ENCODE assay signal across 10 cellular contexts in the genomic region with DNA sequence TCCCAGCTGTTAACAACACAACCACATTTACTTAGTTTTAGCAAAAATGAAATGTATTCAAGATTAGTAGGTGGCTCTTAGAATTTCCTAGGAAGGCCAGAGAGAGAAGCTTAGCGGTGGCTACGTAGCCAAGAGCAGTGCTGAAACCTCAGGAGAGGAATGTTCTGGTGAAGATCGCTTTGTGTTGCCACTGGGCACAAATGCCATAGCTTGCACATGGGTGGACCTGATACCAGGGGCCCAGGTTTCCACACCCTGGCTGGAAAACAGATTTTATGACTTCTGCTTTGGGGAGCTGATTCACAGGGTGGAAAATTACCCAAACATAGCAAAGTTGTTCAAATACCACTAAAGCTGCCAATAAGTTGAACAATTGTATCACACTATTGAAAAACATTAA.
"Had no signal": no experiment of that assay in that cellular context is flagged by ENCODE, and none has a peak within 500 bp of the region (broad histone marks: within the 10 kb centered on the region; RNA-seq: fewer than 3 reads in every experiment).

No MANE protein-coding gene starts in this region.

- H3K9me3 ChIP-seq: esophagus squamous epithelium, stomach had no signal

- H3K4me1 ChIP-seq: esophagus squamous epithelium had no signal

- H3K27me3 ChIP-seq: esophagus squamous epithelium, stomach had no signal

- DNase-seq: activated CD8-positive, alpha-beta memory T cell treated with anti-CD3 and anti-CD28 coated beads, Interleukin-2, amount 10 ng/mL, durations not matched to agents 7 days and 5 days; activated gamma-delta T cell treated with Interleukin-2 at 50 U/mL for 16 hours; activated naive CD8-positive, alpha-beta T cell treated with anti-CD3 and anti-CD28 coated beads, Interleukin-2, amount 10 ng/mL, durations not matched to agents 7 days and 5 days; activated T-cell treated with anti-CD3 and anti-CD28 coated beads, Interleukin-2, amount 50 U/mL, for 48 hours; esophagus squamous epithelium; foreskin melanocyte; head of caudate nucleus; stimulated activated CD4-positive, alpha-beta T cell treated with anti-CD3 and anti-CD28 coated beads, Interleukin-4, amount 100 ng/mL, for 4 hours; stomach; T-helper 17 cell had no signal

- H3K4me3 ChIP-seq: esophagus squamous epithelium, stomach had no signal

- H3K27ac ChIP-seq: esophagus squamous epithelium, stomach had no signal
